ENCODE assay signal across 2 cellular contexts in genomic region chr19:31911577-31911976, GRCh38.
TF ChIP-seq lines count a peak whose summit lies in the region.

No MANE protein-coding gene starts in this region.

TF ChIP-seq in HepG2, 621 proteins besides CTCF, POLR2A, EP300 and RAD21 (continued from another document):
- peak; percentile 11 to 59; a peak in 3 of 4 replicates for TF ChIP-seq MAFK (conservative IDR thresholded peaks at IDR 0.05 in 1 of 2, IDR thresholded peaks at IDR 0.05 in 1 of 2; ENCODE audit: low read length in 2 of 2)

TF ChIP-seq in A549, 52 proteins besides CTCF, POLR2A, EP300 and RAD21:
- TF ChIP-seq USF2 (IDR thresholded peaks at IDR 0.05) = no peak
- TF ChIP-seq MAFK (IDR thresholded peaks at IDR 0.05; ENCODE audit: partially characterized antibody) = peak; percentile 67
- TF ChIP-seq E2F6 (IDR thresholded peaks at IDR 0.05; ENCODE audit: borderline replicate concordance, low read depth) = no peak
